ENCODE assay signal across 19 cellular contexts in the genomic region with DNA sequence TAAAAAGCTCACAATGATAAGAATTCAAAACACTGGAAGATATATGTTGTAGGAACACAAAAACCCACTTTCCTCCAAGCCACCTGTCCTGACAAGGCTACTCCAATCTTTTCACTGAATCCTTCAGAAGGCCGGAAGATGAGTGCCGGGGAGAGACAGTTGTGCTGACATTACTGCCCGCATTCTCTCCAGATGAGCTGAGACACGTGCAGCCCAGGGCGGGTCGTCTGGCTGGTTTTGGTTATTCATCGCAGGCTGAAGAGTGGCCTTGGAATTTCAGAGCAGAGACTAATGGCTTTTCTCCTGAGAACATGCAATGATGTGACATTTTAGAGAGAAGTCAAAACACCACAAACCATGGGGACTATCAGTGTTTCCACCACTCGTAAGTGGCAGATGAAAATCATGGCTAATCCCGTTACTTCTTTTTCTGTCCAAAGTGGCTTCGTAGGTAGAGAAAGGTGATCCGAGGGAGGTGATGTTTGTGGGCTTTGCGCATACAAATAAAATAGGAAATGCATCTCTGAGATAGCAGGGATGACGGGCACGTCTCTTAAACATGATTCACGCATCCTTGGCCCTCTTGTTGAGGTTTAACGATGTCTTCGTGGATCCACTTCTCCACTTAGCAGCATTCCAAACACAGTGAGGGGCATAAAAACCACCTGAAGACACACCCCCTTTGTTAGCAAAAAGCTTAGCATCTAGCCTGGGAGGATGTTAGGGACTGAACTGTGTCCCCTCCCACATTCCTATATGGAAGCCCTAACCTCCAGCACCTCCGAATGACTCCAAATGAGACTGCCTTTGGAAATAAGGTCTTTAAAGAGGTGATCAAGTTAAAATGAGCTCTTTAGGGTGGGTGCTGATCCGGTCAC.
"Had no signal": no experiment of that assay in that cellular context is flagged by ENCODE, and none has a peak within 500 bp of the region (broad histone marks: within the 10 kb centered on the region; RNA-seq: fewer than 3 reads in every experiment).

No MANE protein-coding gene starts in this region.

- H3K4me3 ChIP-seq: body of pancreas, right lobe of liver, thoracic aorta had no signal

- H3K4me1 ChIP-seq: body of pancreas, right lobe of liver had no signal

- H3K27ac Mint-ChIP-seq: activated CD4-positive, alpha-beta memory T cell treated with anti-CD3 and anti-CD28 coated beads, Interleukin-2, amount 10 ng/mL, durations not matched to agents 7 days and 5 days; activated naive CD8-positive, alpha-beta T cell treated with anti-CD3 and anti-CD28 coated beads, Interleukin-2, amount 50 U/mL, for 24 hours; nephron progenitor cell had no signal

- H3K9me3 ChIP-seq: body of pancreas, right lobe of liver, thoracic aorta had no signal

- H3K27ac ChIP-seq: body of pancreas, right lobe of liver, thoracic aorta had no signal

- H3K36me3 ChIP-seq: right lobe of liver, thoracic aorta had no signal

- H3K4me3 Mint-ChIP-seq: activated CD4-positive, alpha-beta memory T cell treated with anti-CD3 and anti-CD28 coated beads, Interleukin-2, amount 10 ng/mL, durations not matched to agents 7 days and 5 days; activated naive CD8-positive, alpha-beta T cell treated with anti-CD3 and anti-CD28 coated beads, Interleukin-2, amount 50 U/mL, for 24 hours; nephron progenitor cell had no signal

- ATAC-seq: activated naive CD8-positive, alpha-beta T cell treated with anti-CD3 and anti-CD28 coated beads, Interleukin-2, amount 50 U/mL, for 24 hours; body of pancreas; left cardiac atrium; right lobe of liver had no signal

- DNase-seq: activated CD4-positive, alpha-beta memory T cell treated with anti-CD3 and anti-CD28 coated beads, Interleukin-2, amount 10 ng/mL, durations not matched to agents 7 days and 5 days; activated CD4-positive, alpha-beta T cell treated with anti-CD3 and anti-CD28 coated beads for 48 hours; activated gamma-delta T cell; activated naive CD4-positive, alpha-beta T cell treated with anti-CD3 and anti-CD28 coated beads, Interleukin-2, amount 50 U/mL, for 16 hours; activated naive CD8-positive, alpha-beta T cell treated with anti-CD3 and anti-CD28 coated beads, Interleukin-2, amount 50 U/mL, for 24 hours; anterior cingulate cortex; body of pancreas; erythroblast; foreskin fibroblast; left cardiac atrium; nephron progenitor cell; occipital lobe; posterior cingulate gyrus; right lobe of liver; stimulated activated CD4-positive, alpha-beta T cell treated with anti-CD3 and anti-CD28 coated beads, Interleukin-2, amount 100 ng/mL, for 48 hours; stimulated activated naive CD4-positive, alpha-beta T cell had no signal

- H3K27me3 ChIP-seq: body of pancreas, right lobe of liver had no signal

- FAIRE-seq: endometrium, islet of Langerhans had no signal

- H3K4me1 Mint-ChIP-seq: activated CD4-positive, alpha-beta memory T cell treated with anti-CD3 and anti-CD28 coated beads, Interleukin-2, amount 10 ng/mL, durations not matched to agents 7 days and 5 days; activated naive CD8-positive, alpha-beta T cell treated with anti-CD3 and anti-CD28 coated beads, Interleukin-2, amount 50 U/mL, for 24 hours had no signal
